ENCODE assay signal across 12 cellular contexts in genomic region chr9:96967591-96967990, GRCh38. TPM values are rescaled to one million over a fixed set of nuclear protein-coding genes. Genes with fewer than 3 reads are reported as not detected.
DNase-seq lines count a peak whose midpoint lies in the region; ATAC-seq, FAIRE-seq and TF ChIP-seq lines count a peak whose summit lies in the region.
"Not testable (repeated sequence)": the region's sequence is repeated elsewhere in the genome, so short reads cannot be mapped to it uniquely, and the experiment has no call there.
"Had no signal": no experiment of that assay in that cellular context is flagged by ENCODE, and none has a peak within 500 bp of the region (broad histone marks: within the 10 kb centered on the region; RNA-seq: fewer than 3 reads in every experiment).

No MANE protein-coding gene starts in this region.

- not testable (repeated sequence) for FAIRE-seq in H54 (lab: Jason Lieb, UNC)

- DNase-seq in H54 (ENCODE audit: insufficient read length, low spot score) (peak; percentile 4), LNCaP clone FGC (ENCODE audit: low read depth) (peak; percentile 15), NCI-H82 (lab: John Stamatoyannopoulos, UW) (peak; percentile 44), iPS-NIHi7 (ENCODE audit: extremely low spot score) (peak; percentile 6), retinal pigment epithelial cell (ENCODE audit: low read depth) (peak; percentile 20)
- DNase-seq in activated T-cell treated with anti-CD3 and anti-CD28 coated beads, Interleukin-2, amount 50 U/mL, for 72 hours; endothelial cell (ENCODE audit: low spot score): not testable (repeated sequence)

- not testable (repeated sequence) for TF ChIP-seq CTCF in LNCaP clone FGC (IDR thresholded peaks at IDR 0.05; ENCODE audit: control insufficient read depth, extremely low read depth, insufficient read depth); endothelial cell (IDR thresholded peaks at IDR 0.05; ENCODE audit: unreplicated experiment); retinal pigment epithelial cell (conservative IDR thresholded peaks at IDR 0.05; ENCODE audit: low read depth, low read length)

- not testable (repeated sequence) for H3K4me3 Mint-ChIP-seq in activated T-cell treated with anti-CD3 and anti-CD28 coated beads, Interleukin-2, amount 50 U/mL, for 72 hours; endothelial cell (ENCODE audit: unreplicated experiment)

- H3K27ac Mint-ChIP-seq in activated T-cell treated with anti-CD3 and anti-CD28 coated beads, Interleukin-2, amount 50 U/mL, for 72 hours, result peak overlapping the region; percentile 9
- peak overlapping the region; percentile 14 for H3K27ac Mint-ChIP-seq in endothelial cell (ENCODE audit: unreplicated experiment)

- not testable (repeated sequence) for ATAC-seq in activated T-cell treated with anti-CD3 and anti-CD28 coated beads, Interleukin-2, amount 50 U/mL, for 72 hours (replicated peaks in 1 of 2)

- TF ChIP-seq POLR2A in H54 (IDR thresholded peaks at IDR 0.05; ENCODE audit: low read depth, low read length), result not testable (repeated sequence)

- not testable (repeated sequence) for H3K9me3 Mint-ChIP-seq in activated T-cell treated with anti-CD3 and anti-CD28 coated beads, Interleukin-2, amount 50 U/mL, for 72 hours; endothelial cell (ENCODE audit: unreplicated experiment)

- not testable (repeated sequence) for H3K36me3 Mint-ChIP-seq in activated T-cell treated with anti-CD3 and anti-CD28 coated beads, Interleukin-2, amount 50 U/mL, for 72 hours (ENCODE audit: insufficient read depth in 2 of 2); endothelial cell (ENCODE audit: low read depth, unreplicated experiment)

- H3K27me3 Mint-ChIP-seq in activated T-cell treated with anti-CD3 and anti-CD28 coated beads, Interleukin-2, amount 50 U/mL, for 72 hours (ENCODE audit: low read depth); endothelial cell (ENCODE audit: unreplicated experiment): not testable (repeated sequence)

- H3K4me1 Mint-ChIP-seq in activated T-cell treated with anti-CD3 and anti-CD28 coated beads, Interleukin-2, amount 50 U/mL, for 72 hours (ENCODE audit: low read depth); endothelial cell (ENCODE audit: unreplicated experiment): not testable (repeated sequence)

- not testable (repeated sequence) for H3K4me3 ChIP-seq in LNCaP clone FGC (ENCODE audit: low read depth, low read length); retinal pigment epithelial cell (ENCODE audit: low read length)

RNA-seq across cellular contexts. Expression of gene NUTM2G, which starts 38.9 kb away (rescaled TPM):
- not detected for total RNA-seq in activated T-cell treated with anti-CD3 and anti-CD28 coated beads, Interleukin-2, amount 50 U/mL, for 72 hours
- total RNA-seq in endothelial cell (ENCODE audit: unreplicated experiment), result not detected
- total RNA-seq: CD8-positive, alpha-beta memory T cell; H1; HepG2; NCI-H460; PC-3 had no signal
